ENCODE assay signal across 28 cellular contexts in genomic region chr14:104512061-104512460, GRCh38.
"Had no signal": no experiment of that assay in that cellular context is flagged by ENCODE, and none has a peak within 500 bp of the region (broad histone marks: within the 10 kb centered on the region; RNA-seq: fewer than 3 reads in every experiment).

No MANE protein-coding gene starts in this region.

- H3K27me3 ChIP-seq: adrenal gland, MG63 had no signal

- H3K4me3 Mint-ChIP-seq: activated CD8-positive, alpha-beta T cell treated with anti-CD3 and anti-CD28 coated beads, Interleukin-2, amount 10 ng/mL, durations not matched to agents 7 days and 5 days; activated naive CD4-positive, alpha-beta T cell treated with anti-CD3 and anti-CD28 coated beads for 36 hours; activated naive CD8-positive, alpha-beta T cell treated with anti-CD3 and anti-CD28 coated beads for 36 hours; activated T-helper 17 cell treated with anti-CD3 and anti-CD28 coated beads, Interleukin-2, amount 50 U/mL, for 72 hours; T-helper 17 cell; WTC11 had no signal

- H3K9me3 ChIP-seq: adrenal gland, MG63 had no signal

- ATAC-seq: activated CD8-positive, alpha-beta T cell treated with anti-CD3 and anti-CD28 coated beads, Interleukin-2, amount 10 ng/mL, durations not matched to agents 7 days and 5 days; activated T-helper 17 cell treated with anti-CD3 and anti-CD28 coated beads, Interleukin-2, amount 50 U/mL, for 72 hours; T-helper 17 cell; WTC11 had no signal

- H3K9me3 Mint-ChIP-seq: activated T-helper 17 cell treated with anti-CD3 and anti-CD28 coated beads, Interleukin-2, amount 50 U/mL, for 72 hours had no signal

- H3K36me3 ChIP-seq: adrenal gland, breast epithelium, MG63 had no signal

- H3K27ac ChIP-seq: adrenal gland, breast epithelium, KMS-11 had no signal

- H3K4me2 ChIP-seq: KMS-11 had no signal

- H3K36me3 Mint-ChIP-seq: activated naive CD8-positive, alpha-beta T cell treated with anti-CD3 and anti-CD28 coated beads for 36 hours had no signal

- H3K4me1 Mint-ChIP-seq: activated naive CD8-positive, alpha-beta T cell treated with anti-CD3 and anti-CD28 coated beads for 36 hours; activated T-helper 17 cell treated with anti-CD3 and anti-CD28 coated beads, Interleukin-2, amount 50 U/mL, for 72 hours; T-helper 17 cell; WTC11 had no signal

- H3K4me1 ChIP-seq: adrenal gland, breast epithelium had no signal

- DNase-seq: activated CD4-positive, alpha-beta T cell treated with anti-CD3 and anti-CD28 coated beads for 48 hours; activated CD4-positive, alpha-beta T cell treated with anti-CD3 and anti-CD28 coated beads, Interleukin-2, amount 50 U/mL, for 4 hours; activated CD4-positive, CD25-positive, alpha-beta regulatory T cell treated with anti-CD3 and anti-CD28 coated beads, Interleukin-2, amount 50 U/mL, for 72 hours; activated CD8-positive, alpha-beta T cell treated with anti-CD3 and anti-CD28 coated beads, Interleukin-2, amount 10 ng/mL, durations not matched to agents 7 days and 5 days; activated gamma-delta T cell; activated naive CD4-positive, alpha-beta T cell treated with anti-CD3 and anti-CD28 coated beads for 36 hours; activated naive CD8-positive, alpha-beta T cell treated with anti-CD3 and anti-CD28 coated beads for 36 hours; activated T-cell treated with anti-CD3 and anti-CD28 coated beads, Interleukin-2, amount 50 U/mL, for 48 hours; anterior cingulate cortex; central memory CD4-positive, alpha-beta T cell; MG63; MV-4-11; NCI-H1092 treated with DMSO at 0.1 percent for 48 hours; NCI-H1417 treated with DMSO at 0.1 percent for 48 hours; NCI-H1694; NCI-H2029; NCI-H345; NCI-H510A; NCI-H526 treated with DMSO at 0.1 percent for 48 hours; NCI-H82; SIG-M5; T-helper 17 cell; T-helper 9 cell had no signal

- H3K4me3 ChIP-seq: adrenal gland, breast epithelium, MG63 had no signal
